In genomic region chr2:237859533-237860272, GRCh38 we compare ENCODE assay signal across 9 cellular contexts. TPM values are rescaled to one million over a fixed set of nuclear protein-coding genes. Genes with fewer than 3 reads are reported as not detected.
DNase-seq lines count a peak whose midpoint lies in the region; ATAC-seq and TF ChIP-seq lines count a peak whose summit lies in the region.
"Had no signal": no experiment of that assay in that cellular context is flagged by ENCODE, and none has a peak within 500 bp of the region (broad histone marks: within the 10 kb centered on the region; RNA-seq: fewer than 3 reads in every experiment).

TSS of gene RAMP1 (plus strand) at chr2:237859623. CDS start at chr2:237859676, 53 bp downstream.

- H3K27me3 Mint-ChIP-seq in activated T-helper 2 cell treated with anti-CD3 and anti-CD28 coated beads, Interferon-gamma antibody, Interleukin-2, Interleukin-4, amounts not matched to agents 10 μg/mL and 5 μg/mL and 100 μg/mL, durations not matched to agents 14 hours and 24 hours and 36 hours (ENCODE audit: low read depth), result peaks cover 47% of the 10 kb centered on the region

- H3K9me3 ChIP-seq in left ventricle myocardium inferior (replicated peaks) (no peaks in the 10 kb centered on the region), prostate gland (no peaks in the 10 kb centered on the region)
- H3K9me3 ChIP-seq: thyroid gland had no signal

- ATAC-seq in GM21576 (IDR thresholded peaks at IDR 0.05; ENCODE audit: unreplicated experiment), result no peak

- H3K4me3 ChIP-seq in left ventricle myocardium inferior (peak within 1 kb of the TSS; percentile 71), prostate gland (peak within 1 kb of the TSS; percentile 48 to 58)

- WGBS in prostate gland, result 1% methylated on average over 35 of the region's 79 CpGs

- peak; percentile 33 for DNase-seq in stimulated activated CD4-positive, alpha-beta T cell treated with anti-CD3 and anti-CD28 coated beads, Interleukin-1b, Interleukin-23, amount 100 ng/mL, for 48 hours
- DNase-seq in stimulated activated CD4-positive, alpha-beta T cell treated with anti-CD3 and anti-CD28 coated beads, Interleukin-2, amount 100 ng/mL, for 48 hours, result no peak
- DNase-seq in activated T-helper 2 cell treated with anti-CD3 and anti-CD28 coated beads, Interferon-gamma antibody, Interleukin-2, Interleukin-4, amounts not matched to agents 10 μg/mL and 5 μg/mL and 100 μg/mL, durations not matched to agents 14 hours and 24 hours and 36 hours (ENCODE audit: low spot score), result no peak
- no peak for DNase-seq in left ventricle myocardium inferior
- peak; percentile 41 for DNase-seq in prostate gland (ENCODE audit: low spot score)
- no peak for DNase-seq in NOMO-1 treated with dmso at 0.1 percent for 144 hours (lab: John Stamatoyannopoulos, UW; ENCODE audit: unreplicated experiment)
- DNase-seq in activated CD4-positive, CD25-positive, alpha-beta regulatory T cell treated with anti-CD3 and anti-CD28 coated beads, Interleukin-2, amount 50 U/mL, for 72 hours, result no peak

- H3K36me3 ChIP-seq in left ventricle myocardium inferior, result no peaks in the 10 kb centered on the region
- no peaks in the 10 kb centered on the region for H3K36me3 ChIP-seq in prostate gland
- H3K36me3 ChIP-seq: thyroid gland had no signal

- TF ChIP-seq CTCF in left ventricle myocardium inferior (IDR thresholded peaks at IDR 0.05; ENCODE audit: borderline replicate concordance) (no peak), prostate gland (IDR thresholded peaks at IDR 0.05) (no peak)

- H3K27ac ChIP-seq in left ventricle myocardium inferior (replicated peaks) (peak within 1 kb of the TSS; percentile 86), prostate gland (peak within 1 kb of the TSS; percentile 76 to 78)
- H3K27ac ChIP-seq: thyroid gland had no signal

- H3K36me3 Mint-ChIP-seq in activated T-helper 2 cell treated with anti-CD3 and anti-CD28 coated beads, Interferon-gamma antibody, Interleukin-2, Interleukin-4, amounts not matched to agents 10 μg/mL and 5 μg/mL and 100 μg/mL, durations not matched to agents 14 hours and 24 hours and 36 hours (ENCODE audit: low read depth), result peaks cover 3% of the 10 kb centered on the region

- H3K9me3 Mint-ChIP-seq in activated T-helper 2 cell treated with anti-CD3 and anti-CD28 coated beads, Interferon-gamma antibody, Interleukin-2, Interleukin-4, amounts not matched to agents 10 μg/mL and 5 μg/mL and 100 μg/mL, durations not matched to agents 14 hours and 24 hours and 36 hours, result no peaks in the 10 kb centered on the region

- no peak for TF ChIP-seq POLR2A in prostate gland (IDR thresholded peaks at IDR 0.05)

- H3K4me1 Mint-ChIP-seq in activated T-helper 2 cell treated with anti-CD3 and anti-CD28 coated beads, Interferon-gamma antibody, Interleukin-2, Interleukin-4, amounts not matched to agents 10 μg/mL and 5 μg/mL and 100 μg/mL, durations not matched to agents 14 hours and 24 hours and 36 hours (ENCODE audit: low read depth), result peaks cover 9% of the 10 kb centered on the region

- intact Hi-C loops in activated T-helper 2 cell treated with anti-CD3 and anti-CD28 coated beads, Interferon-gamma antibody, Interleukin-2, Interleukin-4, amounts not matched to agents 10 μg/mL and 5 μg/mL and 100 μg/mL, durations not matched to agents 14 hours and 24 hours and 36 hours (cut with micrococcal nuclease), result loop anchor here (2.0 to 10.0 kb wide), 2 partner anchors 39 to 245 kb away; partner anchors contain the start of gene ESPNL
- intact Hi-C loops in left ventricle myocardium inferior (cut with micrococcal nuclease), result no loop called here
- intact Hi-C loops in prostate gland (cut with DNase I), result loop anchor here (5.0 to 10.0 kb wide), 5 partner anchors 38 to 305 kb away; partner anchors contain the start of genes SCLY and UBE2F

- peaks cover 55% of the 10 kb centered on the region for H3K27me3 ChIP-seq in left ventricle myocardium inferior (ENCODE audit: low read depth)
- H3K27me3 ChIP-seq in prostate gland (replicated peaks; ENCODE audit: insufficient read depth), result no peaks in the 10 kb centered on the region
- H3K27me3 ChIP-seq: thyroid gland had no signal

- H3K4me3 Mint-ChIP-seq in activated T-helper 2 cell treated with anti-CD3 and anti-CD28 coated beads, Interferon-gamma antibody, Interleukin-2, Interleukin-4, amounts not matched to agents 10 μg/mL and 5 μg/mL and 100 μg/mL, durations not matched to agents 14 hours and 24 hours and 36 hours (ENCODE audit: low read depth), result peak within 1 kb of the TSS; percentile 79

- peaks cover 47% of the 10 kb centered on the region for H3K4me1 ChIP-seq in left ventricle myocardium inferior
- H3K4me1 ChIP-seq in prostate gland (replicated peaks), result peaks cover 3% of the 10 kb centered on the region

- H3K27ac Mint-ChIP-seq in activated T-helper 2 cell treated with anti-CD3 and anti-CD28 coated beads, Interferon-gamma antibody, Interleukin-2, Interleukin-4, amounts not matched to agents 10 μg/mL and 5 μg/mL and 100 μg/mL, durations not matched to agents 14 hours and 24 hours and 36 hours, result peak within 1 kb of the TSS; percentile 51

RNA-seq across cellular contexts. Expression of gene RAMP1, which starts in this region (rescaled TPM):
- 13.1 and 14.0 TPM in 2 replicates for total RNA-seq in activated T-helper 2 cell treated with anti-CD3 and anti-CD28 coated beads, Interferon-gamma antibody, Interleukin-2, Interleukin-4, amounts not matched to agents 10 μg/mL and 5 μg/mL and 100 μg/mL, durations not matched to agents 14 hours and 24 hours and 36 hours
- total RNA-seq in left ventricle myocardium inferior (168 TPM), prostate gland (100 to 1,000 TPM in 1 of 2 donors, 10 to 100 TPM in 1; 75.3 to 300 TPM)

Comparison
In these comparisons a context has a peak if more than half of its experiments do, and no peak if none do; other contexts are left out.
1. DNase-seq: peak in stimulated activated CD4-positive, alpha-beta T cell treated with anti-CD3 and anti-CD28 coated beads, Interleukin-1b, Interleukin-23, amount 100 ng/mL, for 48 hours (single experiment) and prostate gland (single experiment); none in stimulated activated CD4-positive, alpha-beta T cell treated with anti-CD3 and anti-CD28 coated beads, Interleukin-2, amount 100 ng/mL, for 48 hours (0 of 2), activated T-helper 2 cell treated with anti-CD3 and anti-CD28 coated beads, Interferon-gamma antibody, Interleukin-2, Interleukin-4, amounts not matched to agents 10 μg/mL and 5 μg/mL and 100 μg/mL, durations not matched to agents 14 hours and 24 hours and 36 hours (single experiment), left ventricle myocardium inferior (single experiment), NOMO-1 treated with dmso at 0.1 percent for 144 hours (single experiment) and activated CD4-positive, CD25-positive, alpha-beta regulatory T cell treated with anti-CD3 and anti-CD28 coated beads, Interleukin-2, amount 50 U/mL, for 72 hours (single experiment).